In genomic region chr2:86201951-86202692, GRCh38 we compare ENCODE assay signal across 12 cellular contexts. TPM values are rescaled to one million over a fixed set of nuclear protein-coding genes. Genes with fewer than 3 reads are reported as not detected.
A peak's percentile ranks its signal among the peaks of the same experiment; 100 is the strongest.
DNase-seq lines count a peak whose midpoint lies in the region; ATAC-seq and TF ChIP-seq lines count a peak whose summit lies in the region.
"Had no signal": no experiment of that assay in that cellular context is flagged by ENCODE, and none has a peak within 500 bp of the region (broad histone marks: within the 10 kb centered on the region; RNA-seq: fewer than 3 reads in every experiment).

No MANE protein-coding gene starts in this region.

- H3K9me2 ChIP-seq in GM23338 (ENCODE audit: insufficient read depth), result no peaks in the 10 kb centered on the region
- no peaks in the 10 kb centered on the region for H3K9me2 ChIP-seq in OCI-LY1 (ENCODE audit: low read depth, low read length)

- no peaks in the 10 kb centered on the region for H3K27me3 Mint-ChIP-seq in GM23338 (ENCODE audit: insufficient read depth, low read depth, poor library complexity)
- no peaks in the 10 kb centered on the region for H3K27me3 Mint-ChIP-seq in endothelial cell (ENCODE audit: unreplicated experiment)
- peaks cover 1% of the 10 kb centered on the region in 3 donors for H3K27me3 Mint-ChIP-seq in CD14-positive monocyte (ENCODE audit: low read depth in 3 of 3)

- no peak overlapping the region; the same call in 1 of the 2 replicates for H3K9ac ChIP-seq in OCI-LY1 (ENCODE audit: low read length)

- peak overlapping the region; percentile 37 for H3K4me2 ChIP-seq in GM23338
- peak overlapping the region; percentile 96; the same call in 1 of the 2 replicates for H3K4me2 ChIP-seq in OCI-LY1 (ENCODE audit: low read length)

- H3F3A ChIP-seq in GM23338 (replicated peaks; ENCODE audit: low read depth) (no peaks in the 10 kb centered on the region), OCI-LY1 (ENCODE audit: insufficient read depth, low read length) (no peaks in the 10 kb centered on the region)

- H3K9me3 ChIP-seq in OCI-LY1 (ENCODE audit: low read length), result no peaks in the 10 kb centered on the region
- H3K9me3 ChIP-seq: breast epithelium, stomach had no signal

- H3K4me3 Mint-ChIP-seq in GM23338, result peak overlapping the region; percentile 48
- H3K4me3 Mint-ChIP-seq in endothelial cell (ENCODE audit: unreplicated experiment), result no peak overlapping the region
- peak overlapping the region in 1 of 2 donors; percentile 24 for H3K4me3 Mint-ChIP-seq in CD14-positive monocyte

- H3K4me3 ChIP-seq in GM23338 (peak overlapping the region; percentile 28; the same call in 1 of the 2 replicates), OCI-LY1 (ENCODE audit: low read depth, low read length, poor library complexity, severe bottlenecking) (peak overlapping the region; percentile 4)
- H3K4me3 ChIP-seq: breast epithelium, stomach had no signal

- no peaks in the 10 kb centered on the region for H3K27me3 ChIP-seq in GM23338 (ENCODE audit: insufficient read depth)
- no peaks in the 10 kb centered on the region for H3K27me3 ChIP-seq in OCI-LY1 (ENCODE audit: insufficient read depth, low read length)
- H3K27me3 ChIP-seq: breast epithelium, stomach had no signal

- H3K27ac ChIP-seq in GM23338 (ENCODE audit: low read depth), result no peak overlapping the region
- H3K27ac ChIP-seq in OCI-LY1 (ENCODE audit: low read depth, low read length, poor library complexity, severe bottlenecking), result no peak overlapping the region
- H3K27ac ChIP-seq: breast epithelium had no signal

- H4K20me1 ChIP-seq in GM23338 (replicated peaks; ENCODE audit: insufficient read depth) (peaks cover 8% of the 10 kb centered on the region), OCI-LY1 (ENCODE audit: insufficient read depth, low read length) (0 out of 2 replicates have a peak, but pooled peaks cover 2% of the 10 kb centered on the region)

- H3K27ac Mint-ChIP-seq in GM23338 (peak overlapping the region; percentile 30), endothelial cell (ENCODE audit: unreplicated experiment) (peak overlapping the region; percentile 76), CD14-positive monocyte (no peak overlapping the region)

- H3K4me1 ChIP-seq in GM23338 (ENCODE audit: insufficient read depth), result peaks cover 17% of the 10 kb centered on the region
- H3K4me1 ChIP-seq in OCI-LY1 (ENCODE audit: insufficient read depth, low read length, severe bottlenecking), result peaks cover 48% of the 10 kb centered on the region
- H3K4me1 ChIP-seq: breast epithelium had no signal

- H3K4me1 Mint-ChIP-seq in GM23338 (peaks cover 23% of the 10 kb centered on the region), endothelial cell (ENCODE audit: unreplicated experiment) (peaks cover 23% of the 10 kb centered on the region), CD14-positive monocyte (peaks cover 9% of the 10 kb centered on the region)

- peaks cover 2% of the 10 kb centered on the region for H3K36me3 ChIP-seq in GM23338 (ENCODE audit: insufficient read depth)
- H3K36me3 ChIP-seq in OCI-LY1 (ENCODE audit: insufficient read depth, low read length), result peaks cover 13% of the 10 kb centered on the region
- H3K36me3 ChIP-seq: breast epithelium had no signal

- peaks cover 58% of the 10 kb centered on the region for H3K79me2 ChIP-seq in GM23338 (replicated peaks; ENCODE audit: insufficient read depth)
- peaks cover 50% of the 10 kb centered on the region for H3K79me2 ChIP-seq in OCI-LY1 (ENCODE audit: insufficient read depth, low read length)

- peak; percentile 46 for ATAC-seq in GM23338
- no peak for ATAC-seq in GM18868 (IDR thresholded peaks at IDR 0.05; ENCODE audit: unreplicated experiment)
- ATAC-seq in GM19035 (IDR thresholded peaks at IDR 0.05; ENCODE audit: unreplicated experiment), result no peak

- DNase-seq in GM23338 (ENCODE audit: low spot score) (peak; percentile 41), endothelial cell (ENCODE audit: low spot score) (no peak), pons (ENCODE audit: low spot score) (peak; percentile 79), CD14-positive monocyte (ENCODE audit: low spot score) (no peak)
- DNase-seq: EL, HCEC 1CT, NCI-H1105 treated with DMSO at 0.1 percent for 48 hours, stomach had no signal

- intact Hi-C loops in CD14-positive monocyte (cut with micrococcal nuclease), result no loop called here

- H3K36me3 Mint-ChIP-seq in GM23338 (ENCODE audit: low read depth), result peaks cover 13% of the 10 kb centered on the region
- peaks cover 15% of the 10 kb centered on the region for H3K36me3 Mint-ChIP-seq in endothelial cell (ENCODE audit: low read depth, unreplicated experiment)
- H3K36me3 Mint-ChIP-seq in CD14-positive monocyte, result peaks cover 29 to 43% of the 10 kb centered on the region in 2 donors

- no peak for TF ChIP-seq CTCF in GM23338 (conservative IDR thresholded peaks at IDR 0.05; ENCODE audit: low read depth in 2 of 2)
- TF ChIP-seq CTCF in OCI-LY1 (IDR thresholded peaks at IDR 0.05; ENCODE audit: low read length), result no peak
- no peak for TF ChIP-seq CTCF in endothelial cell (IDR thresholded peaks at IDR 0.05; ENCODE audit: unreplicated experiment)
- no peak for TF ChIP-seq CTCF in CD14-positive monocyte (IDR thresholded peaks at IDR 0.05)

- no peak overlapping the region for H2AFZ ChIP-seq in GM23338
- H2AFZ ChIP-seq in OCI-LY1 (ENCODE audit: low read length), result no peak overlapping the region

- H3K9me3 Mint-ChIP-seq in GM23338 (peaks cover 3% of the 10 kb centered on the region; the same call in 1 of the 3 replicates), endothelial cell (ENCODE audit: unreplicated experiment) (no peaks in the 10 kb centered on the region), CD14-positive monocyte (no peaks in the 10 kb centered on the region)

TF ChIP-seq in GM23338, 12 proteins besides CTCF, POLR2A, EP300 and RAD21:
- no peak for TF ChIP-seq CREB1 (CRISPR knock-in tag; IDR thresholded peaks at IDR 0.05; ENCODE audit: low read depth)
- no peak for TF ChIP-seq ETS1 (IDR thresholded peaks at IDR 0.05)
- TF ChIP-seq REST (IDR thresholded peaks at IDR 0.05; ENCODE audit: unreplicated experiment), result no peak
- TF ChIP-seq STAT1 (IDR thresholded peaks at IDR 0.05; ENCODE audit: unreplicated experiment), result no peak
- TF ChIP-seq EZH2phosphoT487 (IDR thresholded peaks at IDR 0.05; ENCODE audit: unreplicated experiment), result no peak
- no peak for TF ChIP-seq POLR2AphosphoS5 (IDR thresholded peaks at IDR 0.05; ENCODE audit: low read depth)
- no peak for TF ChIP-seq ZNF114 (CRISPR knock-in tag; IDR thresholded peaks at IDR 0.05)
- no peak for TF ChIP-seq NANOG (IDR thresholded peaks at IDR 0.05; ENCODE audit: borderline replicate concordance)
- TF ChIP-seq JUNB (IDR thresholded peaks at IDR 0.05; ENCODE audit: unreplicated experiment), result no peak

RNA-seq across cellular contexts. Expression of gene MRPL35, which starts 2.9 kb away (rescaled TPM):
- 33.5 and 43.8 TPM in 2 replicates for total RNA-seq in GM23338 (2014; rRNA removed; shearing (Covaris generic))
- polyA plus RNA-seq in GM23338 (2016; fragmentation: Nextera tagmentation; extraction: Ambion mirVana) (57.2 and 62.0 TPM in 2 replicates), CD14-positive monocyte (10 to 100 TPM; 26.9 to 35.0 TPM)
- total RNA-seq in endothelial cell (ENCODE audit: unreplicated experiment), result 30.8 TPM

RNA-seq across cellular contexts. Expression of gene IMMT, which starts 6.9 kb away (rescaled TPM):
- total RNA-seq in GM23338 (2014; rRNA removed; shearing (Covaris generic)), result 83.1 and 96.7 TPM in 2 replicates
- polyA plus RNA-seq in GM23338 (2016; fragmentation: Nextera tagmentation; extraction: Ambion mirVana), result 65.3 and 71.0 TPM in 2 replicates
- total RNA-seq in endothelial cell (ENCODE audit: unreplicated experiment), result 107 TPM
- polyA plus RNA-seq in CD14-positive monocyte, result 10 to 100 TPM; 41.2 to 54.0 TPM

Comparison
In these comparisons a context has a peak if more than half of its experiments do, and no peak if none do; other contexts are left out.
1. DNase-seq: peak in GM23338 (single experiment) and pons (single experiment); none in endothelial cell (single experiment) and CD14-positive monocyte (single experiment).
2. H3K27ac Mint-ChIP-seq: peak in GM23338 (single experiment) and endothelial cell (single experiment); none in CD14-positive monocyte (0 of 7).